Comparison of ENCODE assay signal across 5 cellular contexts in the genomic region with DNA sequence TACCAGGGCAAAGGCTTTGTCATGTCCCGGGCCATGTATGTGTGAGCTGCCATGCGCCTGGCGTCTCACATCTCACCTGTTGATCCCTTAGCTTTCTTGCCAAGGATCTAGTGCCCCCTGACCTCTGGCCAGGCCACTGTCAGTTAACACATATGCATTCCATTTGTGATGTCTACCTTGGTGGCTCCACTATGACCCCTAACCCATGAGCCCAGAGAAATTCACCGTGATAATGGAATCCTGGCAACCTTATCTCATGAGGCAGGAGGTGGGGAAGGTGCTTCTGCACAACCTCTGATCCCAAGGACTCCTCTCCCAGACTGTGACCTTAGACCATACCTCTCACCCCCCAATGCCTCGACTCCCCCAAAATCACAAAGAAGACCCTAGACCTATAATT. TPM values are rescaled to one million over a fixed set of nuclear protein-coding genes. Genes with fewer than 3 reads are reported as not detected.
"Had no signal": no experiment of that assay in that cellular context is flagged by ENCODE, and none has a peak within 500 bp of the region (broad histone marks: within the 10 kb centered on the region; RNA-seq: fewer than 3 reads in every experiment).

No MANE protein-coding gene starts in this region.

RNA-seq across cellular contexts. Expression of gene APOE, which starts 17.3 kb away (rescaled TPM):
- polyA plus RNA-seq: IgD-negative memory B cell had no signal

RNA-seq across cellular contexts. Expression of gene APOC1, which starts 26.1 kb away (rescaled TPM):
- polyA plus RNA-seq: IgD-negative memory B cell had no signal

RNA-seq across cellular contexts. Expression of gene NECTIN2, which starts 42.2 kb away (rescaled TPM):
- total RNA-seq: OCI-LY7 had no signal
- polyA plus RNA-seq: IgD-negative memory B cell had no signal

RNA-seq across cellular contexts. Expression of gene APOC4, which starts 53.7 kb away (rescaled TPM):
- total RNA-seq: LHCN-M2, MCF 10A, OCI-LY7, PC-3 had no signal
- polyA plus RNA-seq: IgD-negative memory B cell had no signal
